Comparison of ENCODE assay signal across 8 cellular contexts in genomic region chr4:56908206-56909082, GRCh38. TPM values are rescaled to one million over a fixed set of nuclear protein-coding genes. Genes with fewer than 3 reads are reported as not detected.
A peak's percentile ranks its signal among the peaks of the same experiment; 100 is the strongest.
DNase-seq lines count a peak whose midpoint lies in the region; ATAC-seq, FAIRE-seq and TF ChIP-seq lines count a peak whose summit lies in the region.

No MANE protein-coding gene starts in this region.

- peak overlapping the region; percentile 89 for H4K91ac ChIP-seq in H1 (replicated peaks; ENCODE audit: insufficient read length, low read length)

- H3K36me3 ChIP-seq in H1 (ENCODE audit: control insufficient read depth in 2 of 4, insufficient read depth in 4 of 4, low read length in 3 of 4) (peaks cover 4 to 14% (median 4%) of the 10 kb centered on the region in 4 experiments; a peak in 2 of 8 replicates), mesodermal cell (ENCODE audit: control insufficient read depth, insufficient read depth, low read length) (peaks cover 26% of the 10 kb centered on the region)

- H3K56ac ChIP-seq in H1 (replicated peaks; ENCODE audit: insufficient read length, low read depth, low read length), result peak overlapping the region; percentile 71

- H2BK20ac ChIP-seq in H1 (ENCODE audit: low read length), result no peak overlapping the region

- H3K79me2 ChIP-seq in H1 (ENCODE audit: control insufficient read depth in 1 of 2, insufficient read depth in 2 of 2, low read length in 2 of 2), result peaks cover 14 to 45% of the 10 kb centered on the region in 2 experiments; a peak in 3 of 4 replicates

- WGBS in H1 (ENCODE audit: extremely low coverage in 1 of 2, insufficient coverage in 1 of 2, insufficient read length in 1 of 2, insufficient replicate concordance in 2 of 2, low coverage in 1 of 2, low lambda C conversion rate in 2 of 2, missing lambda C conversion rate in 1 of 2), 2 experiments, result 1% methylated on average over 16 of the region's 110 CpGs; no CpG with 5 or more reads in 1 of the 2 experiments
- WGBS in mesodermal cell (ENCODE audit: insufficient coverage in 2 of 2), 2 experiments, result 0 to 1% methylated on average over 72 to 81 of the region's 110 CpGs

- H3K4ac ChIP-seq in H1 (replicated peaks; ENCODE audit: insufficient read length, low read depth, low read length), result no peak overlapping the region

- H4K20me1 ChIP-seq in H1 (replicated peaks in 1 of 2; ENCODE audit: control insufficient read depth in 1 of 2, insufficient read depth in 2 of 2, low read length in 2 of 2), result peaks cover 0 to 1% of the 10 kb centered on the region in 2 experiments

- H2BK120ac ChIP-seq in H1 (replicated peaks; ENCODE audit: low read depth, low read length), result no peak overlapping the region

- POLR2A ChIA-PET in H1 (lab: Charles Lee; ENCODE audit: partially characterized antibody), result interaction anchor here (0.5 to 4.3 kb wide), 30 partner anchors 8 to 469 kb away, joined by 3 to 55 read pairs (median 5); partner anchors contain the start of genes NOA1, POLR2B and SPINK2

- DNase-seq in NB4 (ENCODE audit: low read depth), result peak; percentile 92
- DNase-seq in activated CD8-positive, alpha-beta memory T cell treated with anti-CD3 and anti-CD28 coated beads for 24 hours, result peak; percentile 88
- peak; percentile 57 to 83 for DNase-seq in H1 (ENCODE audit: low read depth in 1 of 2, low spot score in 2 of 2)
- DNase-seq in stimulated activated CD8-positive, alpha-beta memory T cell treated with anti-CD3 and anti-CD28 coated beads, Interleukin-2, amount 100 ng/mL, for 1 hour (ENCODE audit: low read depth in 2 of 2), result peak; percentile 35 to 47
- no peak for DNase-seq in inferior parietal cortex (ENCODE audit: extremely low spot score)

- no peak for TF ChIP-seq POLR2A in NB4 (IDR thresholded peaks at IDR 0.05; ENCODE audit: extremely low read depth, insufficient read length)
- TF ChIP-seq POLR2A in H1 (IDR thresholded peaks at IDR 0.05; ENCODE audit: control extremely low read depth in 1 of 2, low read depth in 2 of 2, low read length in 2 of 2), result no peak; a peak in 1 of 3 replicates

- peak overlapping the region; percentile 96 for H2BK5ac ChIP-seq in H1 (ENCODE audit: low read depth, low read length)

- H3K27ac ChIP-seq in H1 (ENCODE audit: low read depth, low read length) (peak overlapping the region; percentile 88), mesodermal cell (ENCODE audit: low read depth, low read length, severe bottlenecking) (peak overlapping the region; percentile 98)

- no peak overlapping the region for H3K14ac ChIP-seq in H1 (ENCODE audit: insufficient read length)

- peaks cover 7% of the 10 kb centered on the region; the same call in 1 of the 2 replicates for H3K79me1 ChIP-seq in H1 (ENCODE audit: low read depth, low read length)

- H3K23ac ChIP-seq in H1 (ENCODE audit: insufficient read length), result no peak overlapping the region

- H3K27me3 ChIP-seq in H1 (replicated peaks in 1 of 4; ENCODE audit: control insufficient read depth in 3 of 4, extremely low read depth in 1 of 4, insufficient read depth in 3 of 4, low read length in 3 of 4), result peaks cover 0 to 6% (median under 1%) of the 10 kb centered on the region in 4 experiments; a peak in 3 of 7 replicates

- H2AK5ac ChIP-seq in H1 (ENCODE audit: low read depth, low read length), result no peak overlapping the region

- peak overlapping the region; percentile 53 for H4K5ac ChIP-seq in H1 (ENCODE audit: insufficient read length, low read depth, low read length)

- H3K4me2 ChIP-seq in H1 (ENCODE audit: insufficient read depth in 1 of 2, low read depth in 2 of 2, low read length in 2 of 2), result peak overlapping the region; percentile 79 to 90

- H3K4me1 ChIP-seq in H1 (replicated peaks in 1 of 4; ENCODE audit: control insufficient read depth in 3 of 4, insufficient read depth in 4 of 4, low read length in 3 of 4) (peaks cover 8 to 18% (median 14%) of the 10 kb centered on the region in 4 experiments; a peak in 5 of 7 replicates), mesodermal cell (ENCODE audit: control insufficient read depth, insufficient read depth, low read length, poor library complexity, severe bottlenecking) (peaks cover 18% of the 10 kb centered on the region)

- H2AFZ ChIP-seq in H1 (ENCODE audit: low read length), result no peak overlapping the region

- no peak for TF ChIP-seq RAD21 in H1 (IDR thresholded peaks at IDR 0.05 in 1 of 2, conservative IDR thresholded peaks at IDR 0.05 in 1 of 2; ENCODE audit: low read depth in 2 of 2, low read length in 2 of 2)

- no peak overlapping the region for H2BK15ac ChIP-seq in H1 (ENCODE audit: low read length)

- CTCF ChIA-PET in H1 (lab: Charles Lee; ENCODE audit: partially characterized antibody), result interaction anchor here (1.0 to 2.1 kb wide), 3 partner anchors 14 to 67 kb away, joined by 3 to 5 read pairs (median 3); no protein-coding TSS in a partner anchor

- peak overlapping the region; percentile 74 for H3K4me3 ChIP-seq in NB4 (ENCODE audit: low read depth, low read length)
- H3K4me3 ChIP-seq in H1 (ENCODE audit: extremely low read depth in 1 of 4, insufficient read depth in 2 of 4, low read depth in 3 of 4, low read length in 4 of 4), result peak overlapping the region; percentile 68 to 86 (median 73)
- peak overlapping the region; percentile 99 for H3K4me3 ChIP-seq in mesodermal cell (ENCODE audit: extremely low read depth, insufficient read depth, low read length, poor library complexity, severe bottlenecking)

- TF ChIP-seq CTCF in NB4 (IDR thresholded peaks at IDR 0.05; ENCODE audit: low read depth, low read length) (no peak), H1 (IDR thresholded peaks at IDR 0.05; ENCODE audit: control extremely low read depth in 1 of 3, insufficient read depth in 1 of 3, low read depth in 1 of 3, low read length in 3 of 3) (no peak)

- FAIRE-seq in H1 (lab: Jason Lieb, UNC), result no peak

- H2BK12ac ChIP-seq in H1 (ENCODE audit: low read depth, low read length), result peak overlapping the region; percentile 39; the same call in 1 of the 2 replicates

- H3K18ac ChIP-seq in H1 (ENCODE audit: extremely low read depth, low read length), result peak overlapping the region; percentile 97; the same call in 1 of the 2 replicates

- H4K8ac ChIP-seq in H1 (ENCODE audit: extremely low read depth, insufficient read depth, low read length), result peak overlapping the region; percentile 96

- H3K9me3 ChIP-seq in H1 (ENCODE audit: insufficient read depth in 2 of 2, low read depth in 1 of 2, low read length in 1 of 2), result no peaks in the 10 kb centered on the region
- H3K9me3 ChIP-seq in mesodermal cell (ENCODE audit: control insufficient read depth, low read length), result no peaks in the 10 kb centered on the region

- H3K23me2 ChIP-seq in H1 (ENCODE audit: low read depth, low read length), result peaks cover 8% of the 10 kb centered on the region; the same call in 1 of the 2 replicates

- peak overlapping the region; percentile 87 to 93 (median 90) for H3K9ac ChIP-seq in H1 (replicated peaks in 1 of 4; ENCODE audit: extremely low read depth in 1 of 4, low read depth in 3 of 4, low read length in 3 of 4)

- TF ChIP-seq EP300 in H1 (IDR thresholded peaks at IDR 0.05; ENCODE audit: borderline replicate concordance in 1 of 2, low read depth in 2 of 2, low read length in 2 of 2), result no peak

- ATAC-seq in GM18502 (IDR thresholded peaks at IDR 0.05; ENCODE audit: poor library complexity, unreplicated experiment) (peak; percentile 64), HG02623 (IDR thresholded peaks at IDR 0.05; ENCODE audit: unreplicated experiment) (peak; percentile 50)

TF ChIP-seq in H1, 55 proteins besides CTCF, POLR2A, EP300 and RAD21 (continues in another document):
- TF ChIP-seq BRCA1 (IDR thresholded peaks at IDR 0.05; ENCODE audit: low read depth, low read length) (no peak), CTBP2 (IDR thresholded peaks at IDR 0.05; ENCODE audit: borderline replicate concordance, insufficient read depth, insufficient read length, low read length) (no peak), MAFK (IDR thresholded peaks at IDR 0.05; ENCODE audit: low read depth, low read length) (no peak), RBBP5 (IDR thresholded peaks at IDR 0.05; ENCODE audit: borderline replicate concordance, low read depth, low read length) (peak; percentile 38; the same call in 1 of the 2 replicates), JUN (IDR thresholded peaks at IDR 0.05; ENCODE audit: low read depth, low read length) (no peak), YY1 (IDR thresholded peaks at IDR 0.05; ENCODE audit: low read depth, low read length) (no peak), EGR1 (IDR thresholded peaks at IDR 0.05; ENCODE audit: borderline replicate concordance, low read depth, low read length) (0 out of 2 replicates have a peak, but pooled peaks have one; percentile 8), CBX8 (IDR thresholded peaks at IDR 0.05; ENCODE audit: borderline replicate concordance, low read depth, low read length) (no peak), RXRA (IDR thresholded peaks at IDR 0.05; ENCODE audit: insufficient read depth, low read depth, low read length) (no peak), TEAD4 (IDR thresholded peaks at IDR 0.05; ENCODE audit: low read depth, low read length) (no peak), MAX (IDR thresholded peaks at IDR 0.05) (no peak), POU5F1 (IDR thresholded peaks at IDR 0.05; ENCODE audit: low read depth, low read length) (no peak), GTF2F1 (IDR thresholded peaks at IDR 0.05; ENCODE audit: borderline replicate concordance, low read depth, low read length) (no peak), SIN3A (conservative IDR thresholded peaks at IDR 0.05 in 1 of 2, IDR thresholded peaks at IDR 0.05 in 1 of 2; ENCODE audit: low read depth in 1 of 2, low read length in 2 of 2) (peak in 1 of 2 experiments; percentile 46; a peak in 1 of 4 replicates), SP4 (IDR thresholded peaks at IDR 0.05; ENCODE audit: low read length) (no peak)

RNA-seq across cellular contexts. Expression of gene REST, which starts 0.7 kb away (rescaled TPM):
- 66.3 and 70.2 TPM in 2 replicates for total RNA-seq in H1 (2021; fragmentation: NEBNext Ultra II Directional; extraction: Animal tissue kit (Norgen Biotek cat#: 25700))
- 6.9 and 10.2 TPM in 2 replicates for polyA plus RNA-seq in H1 (2011; rRNA removed)
- 13.5 TPM for polyA plus RNA-seq in H1 (2011; cell fraction: cytosol; rRNA removed)
- 18.2 TPM for polyA plus RNA-seq in H1 (2011; cell fraction: nucleus; rRNA removed)
- 15.9 to 29.4 TPM (median 20.1 TPM) in 4 replicates for polyA plus RNA-seq in H1 (2012, experiment 1 of 2)
- 1.0 TPM for polyA plus RNA-seq in H1 (2012, experiment 2 of 2)
- 22.9 TPM for polyA plus RNA-seq in H1 (2013, experiment 1 of 2)
- 21.2 TPM for polyA plus RNA-seq in H1 (2013, experiment 2 of 2)
- 87.8 and 89.2 TPM in 2 replicates for polyA minus RNA-seq in H1 (2011; rRNA and poly(A)+ RNA removed)
- 41.2 TPM for polyA minus RNA-seq in H1 (2011; cell fraction: cytosol; rRNA and poly(A)+ RNA removed)
- 63.9 TPM for polyA minus RNA-seq in H1 (2011; cell fraction: nucleus; rRNA and poly(A)+ RNA removed)
- 31.6 TPM for polyA plus RNA-seq in mesodermal cell (2013, experiment 1 of 2)
- 30.5 TPM for polyA plus RNA-seq in mesodermal cell (2013, experiment 2 of 2)
